8 cellular contexts compared by ENCODE assay signal in the genomic region with DNA sequence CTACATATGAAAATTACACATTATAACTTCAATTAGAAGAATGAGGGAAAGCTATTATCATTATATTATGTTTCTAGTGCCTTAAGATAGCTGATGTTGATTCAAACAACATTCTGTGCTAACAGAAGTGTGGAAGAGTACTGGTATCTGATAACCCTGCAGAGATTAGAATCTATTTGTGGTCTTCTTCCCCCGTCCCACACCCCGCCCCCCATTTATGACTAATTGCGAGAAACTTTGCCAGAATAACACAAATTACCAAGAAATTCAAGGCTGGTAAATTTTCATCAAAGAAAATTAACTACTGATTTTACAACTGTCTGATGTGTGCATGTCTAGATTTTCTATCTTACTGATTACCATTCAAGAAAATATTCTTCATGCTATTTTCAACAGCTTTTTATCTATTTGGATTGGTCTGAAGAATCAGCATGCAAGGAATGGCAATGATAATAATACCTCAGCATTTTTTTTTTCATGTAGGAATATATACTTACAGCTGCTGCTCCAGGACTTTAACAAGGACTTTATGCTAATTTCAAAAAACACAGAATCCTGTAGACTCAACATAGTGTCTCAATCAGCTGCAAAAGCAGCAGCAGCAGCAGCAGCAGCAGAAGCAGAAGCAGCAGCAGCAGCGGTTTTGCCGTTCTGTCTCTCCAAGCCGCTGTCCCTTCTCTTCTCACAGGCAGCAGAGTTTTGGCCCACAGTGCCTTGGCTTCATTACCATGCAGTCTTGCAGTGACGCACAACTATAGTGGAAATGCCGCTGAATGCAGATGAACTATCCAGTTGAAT.
DNase-seq lines count a peak whose midpoint lies in the region; ATAC-seq lines count a peak whose summit lies in the region.

No MANE protein-coding gene starts in this region.

- intact Hi-C loops in left ventricle myocardium superior (cut with micrococcal nuclease): loop anchor here (5.0 kb wide), 1 partner anchor 129 kb away; the partner anchor contains the start of gene FRYL

- H3K9me3 ChIP-seq in KOPT-K1 (ENCODE audit: insufficient read depth, low read length, poor library complexity, severe bottlenecking): no peaks in the 10 kb centered on the region

- peak; percentile 84 for DNase-seq in activated effector memory CD4-positive, alpha-beta T cell treated with anti-CD3 and anti-CD28 coated beads, Interleukin-2, amount 50 U/mL, for 16 hours
- DNase-seq in left ventricle myocardium superior (peak; percentile 66), NCI-H1105 treated with DMSO at 0.1 percent for 48 hours (lab: John Stamatoyannopoulos, UW) (no peak), HuH-7.5 (ENCODE audit: low spot score) (no peak)
- peak; percentile 28 to 35 for DNase-seq in stimulated activated CD4-positive, alpha-beta T cell treated with anti-CD3 and anti-CD28 coated beads, Interleukin-1b, Interleukin-23, amount 100 ng/mL, for 4 hours (ENCODE audit: low read depth in 2 of 2)

- H3K27ac ChIP-seq in KOPT-K1 (ENCODE audit: low read depth, low read length, poor library complexity, severe bottlenecking): peak overlapping the region; percentile 46

- ATAC-seq in left ventricle myocardium superior: peak; percentile 95
- ATAC-seq in GM19328 (IDR thresholded peaks at IDR 0.05; ENCODE audit: unreplicated experiment): no peak
- ATAC-seq in GM18511 (IDR thresholded peaks at IDR 0.05; ENCODE audit: unreplicated experiment): no peak

- H3K36me3 ChIP-seq in KOPT-K1 (ENCODE audit: insufficient read depth, low read length): no peaks in the 10 kb centered on the region

Comparison
In these comparisons a context has a peak if more than half of its experiments do, and no peak if none do; other contexts are left out.
1. DNase-seq: peak in activated effector memory CD4-positive, alpha-beta T cell treated with anti-CD3 and anti-CD28 coated beads, Interleukin-2, amount 50 U/mL, for 16 hours (single experiment), left ventricle myocardium superior (single experiment) and stimulated activated CD4-positive, alpha-beta T cell treated with anti-CD3 and anti-CD28 coated beads, Interleukin-1b, Interleukin-23, amount 100 ng/mL, for 4 hours (2 of 2); none in NCI-H1105 treated with DMSO at 0.1 percent for 48 hours (single experiment) and HuH-7.5 (single experiment).